In the genomic region with DNA sequence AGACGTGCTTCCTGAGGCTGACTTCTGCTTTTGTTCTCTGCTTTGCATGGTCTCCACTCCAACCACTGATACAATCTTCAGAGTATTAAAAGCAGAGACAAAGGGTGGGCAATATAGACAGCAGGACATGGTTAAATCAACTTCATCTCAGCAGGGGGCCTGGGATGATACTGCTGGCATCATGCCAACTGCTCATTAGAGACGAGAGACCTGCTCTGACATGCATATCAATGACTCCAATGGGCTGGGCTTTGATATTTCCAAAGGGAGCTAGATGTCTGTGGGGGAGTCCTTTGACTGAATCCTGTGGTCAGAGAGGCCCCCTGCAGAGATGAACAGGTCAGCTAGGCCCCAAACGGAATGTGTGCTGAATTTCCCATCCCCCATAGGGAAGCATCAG, we compare ENCODE assay signal across 17 cellular contexts.
A peak's percentile ranks its signal among the peaks of the same experiment; 100 is the strongest.
DNase-seq lines count a peak whose midpoint lies in the region; ATAC-seq and TF ChIP-seq lines count a peak whose summit lies in the region.
"Had no signal": no experiment of that assay in that cellular context is flagged by ENCODE, and none has a peak within 500 bp of the region (broad histone marks: within the 10 kb centered on the region; RNA-seq: fewer than 3 reads in every experiment).

No MANE protein-coding gene starts in this region.

- H3K18ac ChIP-seq in IMR-90 (ENCODE audit: low read depth, low read length) = 0 out of 2 replicates have a peak overlapping the region, but pooled peaks have one; percentile 12

- no TSS peak for BruUV-seq in IMR-90 (replicated peaks; lab: Mats Ljungman, UMichigan)

- no peak overlapping the region for H2BK5ac ChIP-seq in IMR-90 (ENCODE audit: low read depth, low read length, poor library complexity, severe bottlenecking)

- CTCF ChIA-PET in IMR-90 (lab: Yijun Ruan, JAX) = no interaction called here

- POLR2A ChIA-PET in IMR-90 (lab: Charles Lee; ENCODE audit: unreplicated experiment) = no interaction called here

- H2AFZ ChIP-seq in IMR-90 (replicated peaks; ENCODE audit: low read length, poor library complexity) = no peak overlapping the region

- H3K4ac ChIP-seq in IMR-90 (ENCODE audit: low read depth, low read length) = no peak overlapping the region

- H3K23ac ChIP-seq in IMR-90 (ENCODE audit: low read depth, low read length) = no peak overlapping the region

- no peak overlapping the region for H4K91ac ChIP-seq in IMR-90 (ENCODE audit: insufficient read depth, low read depth, low read length)

- H3K9me3 ChIP-seq in BE2C (no peaks in the 10 kb centered on the region), IMR-90 (ENCODE audit: control insufficient read depth, insufficient read depth, low read length) (no peaks in the 10 kb centered on the region)
- H3K9me3 ChIP-seq: heart right ventricle, thoracic aorta had no signal

- H3K56ac ChIP-seq in IMR-90 (ENCODE audit: extremely low read depth, insufficient read depth, low read length) = no peak overlapping the region

- H3K36me3 ChIP-seq in BE2C (no peaks in the 10 kb centered on the region), IMR-90 (ENCODE audit: control insufficient read depth, insufficient read depth, low read length) (no peaks in the 10 kb centered on the region)
- H3K36me3 ChIP-seq: heart right ventricle, thoracic aorta had no signal

- TF ChIP-seq RAD21 in IMR-90 (IDR thresholded peaks at IDR 0.05; ENCODE audit: low read length) = no peak

- H3K27me3 ChIP-seq in BE2C (no peaks in the 10 kb centered on the region), IMR-90 (ENCODE audit: control insufficient read depth, insufficient read depth, low read length) (no peaks in the 10 kb centered on the region; the same call in 1 of the 2 replicates)
- H3K27me3 ChIP-seq: heart right ventricle had no signal

- TF ChIP-seq POLR2A in IMR-90 (IDR thresholded peaks at IDR 0.05; ENCODE audit: low read depth, low read length) = no peak

- no peak overlapping the region for H4K8ac ChIP-seq in IMR-90 (ENCODE audit: low read depth in 2 of 2, low read length in 2 of 2)

- no peak overlapping the region for H2AK9ac ChIP-seq in IMR-90 (replicated peaks; ENCODE audit: low read depth, low read length, poor library complexity)

- H4K20me1 ChIP-seq in IMR-90 (ENCODE audit: insufficient read depth, low read length) = no peaks in the 10 kb centered on the region

- no peak overlapping the region for H3K4me2 ChIP-seq in IMR-90 (ENCODE audit: low read depth, low read length)

- intact Hi-C loops in IMR-90 (cut with micrococcal nuclease) = no loop called here

- H3K9ac ChIP-seq in IMR-90 (ENCODE audit: low read depth, low read length) = no peak overlapping the region

- peak overlapping the region; percentile 57; the same call in 1 of the 3 replicates for H2BK15ac ChIP-seq in IMR-90 (ENCODE audit: low read depth, low read length)

- DNase-seq in BE2C (peak; percentile 67), IMR-90 (no peak), NCI-H510A treated with DMSO at 0.1 percent for 48 hours (lab: John Stamatoyannopoulos, UW) (peak; percentile 42), choroid plexus epithelial cell (ENCODE audit: low read depth) (peak; percentile 88), NCI-H2029 (lab: John Stamatoyannopoulos, UW) (no peak)
- no peak for DNase-seq in central memory CD4-positive, alpha-beta T cell
- DNase-seq: activated CD8-positive, alpha-beta T cell treated with anti-CD3 and anti-CD28 coated beads for 36 hours; amygdala; DMS53; heart right ventricle; naive B cell; NK-92 treated with Interleukin-12 subunit alpha and Interleukin-12 subunit beta, amount 100 ng/mL, for 24 hours had no signal

- H3K4me1 ChIP-seq in BE2C = peaks cover 9% of the 10 kb centered on the region
- peaks cover 12% of the 10 kb centered on the region for H3K4me1 ChIP-seq in IMR-90 (ENCODE audit: control insufficient read depth, insufficient read depth, low read length)
- H3K4me1 ChIP-seq: heart right ventricle had no signal

- H3K27ac ChIP-seq in IMR-90 (ENCODE audit: insufficient read depth, low read length) = no peak overlapping the region
- H3K27ac ChIP-seq: heart right ventricle, thoracic aorta had no signal

- H3K9me1 ChIP-seq in IMR-90 (ENCODE audit: insufficient read depth, low read length) = 0 out of 2 replicates have a peak, but pooled peaks cover 3% of the 10 kb centered on the region

- dilution Hi-C loops in IMR-90 (cut with HindIII; ENCODE audit: low sequenced_read_pairs, unreplicated experiment) = no loop called here

- no peak for ATAC-seq in IMR-90 (ENCODE audit: low read depth)
- no peak for ATAC-seq in HG02938 (IDR thresholded peaks at IDR 0.05; ENCODE audit: unreplicated experiment)
- no peak for ATAC-seq in GM21576 (IDR thresholded peaks at IDR 0.05; ENCODE audit: unreplicated experiment)
- ATAC-seq: activated CD8-positive, alpha-beta T cell treated with anti-CD3 and anti-CD28 coated beads for 36 hours; HCT116; heart right ventricle; left lobe of liver had no signal

- H2BK120ac ChIP-seq in IMR-90 (ENCODE audit: low read depth, low read length) = no peak overlapping the region

- no peak overlapping the region for H3K4me3 ChIP-seq in BE2C (ENCODE audit: low read depth, low read length)
- no peak overlapping the region for H3K4me3 ChIP-seq in IMR-90 (ENCODE audit: insufficient read depth, low read depth, low read length)
- H3K4me3 ChIP-seq in choroid plexus epithelial cell (ENCODE audit: low read depth, low read length) = no peak overlapping the region
- H3K4me3 ChIP-seq: heart right ventricle, thoracic aorta had no signal

- no peak overlapping the region for H2AK5ac ChIP-seq in IMR-90 (ENCODE audit: low read depth, low read length)

- H4K5ac ChIP-seq in IMR-90 (ENCODE audit: low read depth, low read length) = no peak overlapping the region

- WGBS in IMR-90 (ENCODE audit: extremely low coverage in 2 of 2, insufficient read length in 1 of 2), 2 experiments = no CpG with 5 or more reads among the region's 3 CpGs

- H3K79me1 ChIP-seq in IMR-90 (ENCODE audit: low read depth in 1 of 2, low read length in 2 of 2) = no peaks in the 10 kb centered on the region

- in situ Hi-C loops in IMR-90 (cut with MboI; ENCODE audit: low sequenced_read_pairs) = no loop called here

- no peak overlapping the region for H3K14ac ChIP-seq in IMR-90 (replicated peaks; ENCODE audit: low read depth, low read length)

- H2BK20ac ChIP-seq in IMR-90 (ENCODE audit: low read depth, low read length) = no peak overlapping the region

- TF ChIP-seq CTCF in BE2C (IDR thresholded peaks at IDR 0.05; ENCODE audit: low read depth, low read length) = no peak
- TF ChIP-seq CTCF in IMR-90 (conservative IDR thresholded peaks at IDR 0.05; ENCODE audit: low read depth, low read length) = no peak
- no peak for TF ChIP-seq CTCF in choroid plexus epithelial cell (conservative IDR thresholded peaks at IDR 0.05; ENCODE audit: low read depth, low read length)

TF ChIP-seq in IMR-90, 13 proteins besides CTCF, POLR2A, EP300 and RAD21:
- TF ChIP-seq MAFK (IDR thresholded peaks at IDR 0.05; ENCODE audit: low read depth, low read length) = no peak
- no peak for TF ChIP-seq FOS (IDR thresholded peaks at IDR 0.05; ENCODE audit: low read depth, low read length)
- TF ChIP-seq MXI1 (IDR thresholded peaks at IDR 0.05; ENCODE audit: borderline replicate concordance, low read depth, low read length) = no peak
- no peak for TF ChIP-seq CHD1 (IDR thresholded peaks at IDR 0.05; ENCODE audit: low read depth, low read length)
- TF ChIP-seq BHLHE40 (IDR thresholded peaks at IDR 0.05; ENCODE audit: low read depth, low read length) = no peak
- TF ChIP-seq, protein P1, sequence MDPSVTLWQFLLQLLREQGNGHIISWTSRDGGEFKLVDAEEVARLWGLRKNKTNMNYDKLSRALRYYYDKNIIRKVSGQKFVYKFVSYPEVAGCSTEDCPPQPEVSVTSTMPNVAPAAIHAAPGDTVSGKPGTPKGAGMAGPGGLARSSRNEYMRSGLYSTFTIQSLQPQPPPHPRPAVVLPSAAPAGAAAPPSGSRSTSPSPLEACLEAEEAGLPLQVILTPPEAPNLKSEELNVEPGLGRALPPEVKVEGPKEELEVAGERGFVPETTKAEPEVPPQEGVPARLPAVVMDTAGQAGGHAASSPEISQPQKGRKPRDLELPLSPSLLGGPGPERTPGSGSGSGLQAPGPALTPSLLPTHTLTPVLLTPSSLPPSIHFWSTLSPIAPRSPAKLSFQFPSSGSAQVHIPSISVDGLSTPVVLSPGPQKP (IDR thresholded peaks at IDR 0.05; ENCODE audit: borderline replicate concordance, low read depth, low read length) = no peak
- no peak for TF ChIP-seq MAZ (IDR thresholded peaks at IDR 0.05; ENCODE audit: borderline replicate concordance, low read depth, low read length)
- TF ChIP-seq NFE2L2 (IDR thresholded peaks at IDR 0.05; ENCODE audit: low read depth, low read length) = no peak
- TF ChIP-seq RFX5 (IDR thresholded peaks at IDR 0.05; ENCODE audit: low read depth, low read length) = no peak
- no peak for TF ChIP-seq SMC3 (IDR thresholded peaks at IDR 0.05; ENCODE audit: low read depth, low read length)

Comparison
In these comparisons a context has a peak if more than half of its experiments do, and no peak if none do; other contexts are left out.
1. DNase-seq: peak in BE2C (single experiment), NCI-H510A treated with DMSO at 0.1 percent for 48 hours (single experiment) and choroid plexus epithelial cell (single experiment); none in IMR-90 (single experiment), NCI-H2029 (single experiment) and central memory CD4-positive, alpha-beta T cell (single experiment).